Comparison of ENCODE assay signal across 10 cellular contexts in the genomic region with DNA sequence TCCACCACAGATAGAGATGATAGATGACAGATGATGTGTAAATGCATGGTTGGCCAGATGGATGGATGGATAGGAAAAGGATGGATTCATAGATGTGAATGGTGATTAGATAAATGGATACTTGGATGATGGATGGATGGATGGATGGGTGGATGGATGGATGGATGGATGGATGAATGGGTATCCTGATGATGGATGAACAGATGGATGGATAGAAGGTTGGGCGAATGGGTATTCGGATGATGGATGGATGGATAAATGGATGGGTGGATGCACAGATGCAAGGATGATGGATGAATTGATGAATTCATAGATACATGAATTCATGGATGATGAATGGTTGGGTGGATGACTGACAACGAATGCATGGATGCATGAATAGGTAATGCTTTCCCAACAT. TPM values are rescaled to one million over a fixed set of nuclear protein-coding genes. Genes with fewer than 3 reads are reported as not detected.
"Had no signal": no experiment of that assay in that cellular context is flagged by ENCODE, and none has a peak within 500 bp of the region (broad histone marks: within the 10 kb centered on the region; RNA-seq: fewer than 3 reads in every experiment).

No MANE protein-coding gene starts in this region.

- H3K4me3 Mint-ChIP-seq: GM23338, H9, HFFc6 had no signal

- ATAC-seq: GM23338 had no signal

- H3K27ac Mint-ChIP-seq: GM23338, H9, HFFc6 had no signal

- DNase-seq: H9, HCEC 1CT, HFFc6, IMR-90, KBM-7 had no signal

- FAIRE-seq: H1, H54, HTR-8/SVneo had no signal

- H3K4me2 ChIP-seq: GM23338 had no signal

- H3K9me3 Mint-ChIP-seq: GM23338, H9, HFFc6 had no signal

- H3K4me3 ChIP-seq: GM23338 had no signal

- H2AFZ ChIP-seq: GM23338 had no signal

RNA-seq across cellular contexts. Expression of gene CHST1, which starts 56.1 kb away (rescaled TPM):
- total RNA-seq: HT-29, IMR-90 had no signal
